14 cellular contexts compared by ENCODE assay signal in the genomic region with DNA sequence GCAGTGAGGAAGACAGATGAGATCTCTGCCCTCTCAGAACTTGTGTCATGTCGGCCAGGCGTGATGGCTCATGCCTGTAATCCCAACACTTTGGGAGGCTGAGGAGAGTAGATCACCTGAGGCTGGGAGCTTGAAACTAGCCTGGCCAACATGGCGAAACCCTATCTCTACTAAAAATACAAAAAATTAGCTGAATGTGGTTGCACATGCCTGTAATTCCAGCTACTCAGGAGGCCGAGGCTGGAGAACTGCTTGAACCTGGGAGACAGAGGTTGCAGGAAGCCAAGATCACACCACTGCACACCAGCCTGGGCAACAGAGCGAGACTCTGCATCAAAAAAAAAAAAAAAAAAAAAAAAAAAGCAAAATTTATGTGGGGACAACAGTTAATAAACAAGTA. TPM values are rescaled to one million over a fixed set of nuclear protein-coding genes. Genes with fewer than 3 reads are reported as not detected.
DNase-seq lines count a peak whose midpoint lies in the region; ATAC-seq and TF ChIP-seq lines count a peak whose summit lies in the region.
"Had no signal": no experiment of that assay in that cellular context is flagged by ENCODE, and none has a peak within 500 bp of the region (broad histone marks: within the 10 kb centered on the region; RNA-seq: fewer than 3 reads in every experiment).

No MANE protein-coding gene starts in this region.

- ATAC-seq in HG02884 (IDR thresholded peaks at IDR 0.05; ENCODE audit: unreplicated experiment) (peak; percentile 17), SK-N-SH treated with all-trans-retinoic acid at 6 μM for 48 hours (peak; percentile 18), GM18907 (IDR thresholded peaks at IDR 0.05; ENCODE audit: unreplicated experiment) (no peak)

- in situ Hi-C loops in Caki2 (cut with HindIII; ENCODE audit: low pct_unique_long_range_greater_than_20kb, low sequenced_read_pairs), result no loop called here

- peak; percentile 47 for DNase-seq in Caki2 (ENCODE audit: low read depth)
- peak; percentile 61 for DNase-seq in kidney glomerular epithelial cell (lab: John Stamatoyannopoulos, UW)
- DNase-seq in DMS53 (lab: John Stamatoyannopoulos, UW), result no peak
- DNase-seq in hypothalamus (lab: John Stamatoyannopoulos, UW), result no peak
- no peak for DNase-seq in activated CD4-positive, CD25-positive, alpha-beta regulatory T cell treated with anti-CD3 and anti-CD28 coated beads, Interleukin-2, amount 50 U/mL, for 72 hours
- DNase-seq: activated effector memory CD4-positive, alpha-beta T cell treated with anti-CD3 and anti-CD28 coated beads, Interleukin-2, amount 50 U/mL, for 16 hours; aorta; dorsolateral prefrontal cortex; NCI-H2171; NK-92 treated with Interleukin-12 subunit alpha and Interleukin-12 subunit beta, amount 100 ng/mL, for 24 hours; sigmoid colon had no signal

TF ChIP-seq in SK-N-SH treated with all-trans-retinoic acid at 6 μM for 48 hours, 23 proteins besides CTCF, POLR2A, EP300 and RAD21:
- TF ChIP-seq, protein P1, sequence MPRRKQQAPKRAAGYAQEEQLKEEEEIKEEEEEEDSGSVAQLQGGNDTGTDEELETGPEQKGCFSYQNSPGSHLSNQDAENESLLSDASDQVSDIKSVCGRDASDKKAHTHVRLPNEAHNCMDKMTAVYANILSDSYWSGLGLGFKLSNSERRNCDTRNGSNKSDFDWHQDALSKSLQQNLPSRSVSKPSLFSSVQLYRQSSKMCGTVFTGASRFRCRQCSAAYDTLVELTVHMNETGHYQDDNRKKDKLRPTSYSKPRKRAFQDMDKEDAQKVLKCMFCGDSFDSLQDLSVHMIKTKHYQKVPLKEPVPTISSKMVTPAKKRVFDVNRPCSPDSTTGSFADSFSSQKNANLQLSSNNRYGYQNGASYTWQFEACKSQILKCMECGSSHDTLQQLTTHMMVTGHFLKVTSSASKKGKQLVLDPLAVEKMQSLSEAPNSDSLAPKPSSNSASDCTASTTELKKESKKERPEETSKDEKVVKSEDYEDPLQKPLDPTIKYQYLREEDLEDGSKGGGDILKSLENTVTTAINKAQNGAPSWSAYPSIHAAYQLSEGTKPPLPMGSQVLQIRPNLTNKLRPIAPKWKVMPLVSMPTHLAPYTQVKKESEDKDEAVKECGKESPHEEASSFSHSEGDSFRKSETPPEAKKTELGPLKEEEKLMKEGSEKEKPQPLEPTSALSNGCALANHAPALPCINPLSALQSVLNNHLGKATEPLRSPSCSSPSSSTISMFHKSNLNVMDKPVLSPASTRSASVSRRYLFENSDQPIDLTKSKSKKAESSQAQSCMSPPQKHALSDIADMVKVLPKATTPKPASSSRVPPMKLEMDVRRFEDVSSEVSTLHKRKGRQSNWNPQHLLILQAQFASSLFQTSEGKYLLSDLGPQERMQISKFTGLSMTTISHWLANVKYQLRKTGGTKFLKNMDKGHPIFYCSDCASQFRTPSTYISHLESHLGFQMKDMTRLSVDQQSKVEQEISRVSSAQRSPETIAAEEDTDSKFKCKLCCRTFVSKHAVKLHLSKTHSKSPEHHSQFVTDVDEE (CRISPR knock-in tag; IDR thresholded peaks at IDR 0.05), result no peak
- TF ChIP-seq ZNF8 (CRISPR knock-in tag; IDR thresholded peaks at IDR 0.05), result no peak
- TF ChIP-seq BACH2 (CRISPR knock-in tag; IDR thresholded peaks at IDR 0.05; ENCODE audit: borderline replicate concordance), result no peak
- TF ChIP-seq ZNF70 (CRISPR knock-in tag; IDR thresholded peaks at IDR 0.05), result no peak
- TF ChIP-seq GLIS3 (CRISPR knock-in tag; IDR thresholded peaks at IDR 0.05), result no peak
- no peak for TF ChIP-seq ESRRG (CRISPR knock-in tag; IDR thresholded peaks at IDR 0.05)
- no peak for TF ChIP-seq SNAI2 (CRISPR knock-in tag; IDR thresholded peaks at IDR 0.05)
- TF ChIP-seq ZNF565 (CRISPR knock-in tag; conservative IDR thresholded peaks at IDR 0.05; ENCODE audit: low read depth), result no peak
- TF ChIP-seq ARNTL (CRISPR knock-in tag; IDR thresholded peaks at IDR 0.05; ENCODE audit: borderline replicate concordance, low read depth), result no peak
- TF ChIP-seq, protein P2, sequence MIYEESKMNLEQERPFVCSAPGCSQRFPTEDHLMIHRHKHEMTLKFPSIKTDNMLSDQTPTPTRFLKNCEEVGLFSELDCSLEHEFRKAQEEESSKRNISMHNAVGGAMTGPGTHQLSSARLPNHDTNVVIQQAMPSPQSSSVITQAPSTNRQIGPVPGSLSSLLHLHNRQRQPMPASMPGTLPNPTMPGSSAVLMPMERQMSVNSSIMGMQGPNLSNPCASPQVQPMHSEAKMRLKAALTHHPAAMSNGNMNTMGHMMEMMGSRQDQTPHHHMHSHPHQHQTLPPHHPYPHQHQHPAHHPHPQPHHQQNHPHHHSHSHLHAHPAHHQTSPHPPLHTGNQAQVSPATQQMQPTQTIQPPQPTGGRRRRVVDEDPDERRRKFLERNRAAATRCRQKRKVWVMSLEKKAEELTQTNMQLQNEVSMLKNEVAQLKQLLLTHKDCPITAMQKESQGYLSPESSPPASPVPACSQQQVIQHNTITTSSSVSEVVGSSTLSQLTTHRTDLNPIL (CRISPR knock-in tag; IDR thresholded peaks at IDR 0.05; ENCODE audit: low read depth), result no peak
- TF ChIP-seq ZC3H10 (CRISPR knock-in tag; IDR thresholded peaks at IDR 0.05), result no peak

RNA-seq across cellular contexts. Expression of a gene that starts 40.9 kb away (rescaled TPM):
- total RNA-seq in Caki2 (2014; rRNA removed; shearing (Covaris generic); ENCODE audit: low replicate concordance), result 1.2 and 10.3 TPM in 2 replicates

Comparison
In these comparisons a context has a peak if more than half of its experiments do, and no peak if none do; other contexts are left out.
1. DNase-seq: peak in Caki2 (single experiment) and kidney glomerular epithelial cell (single experiment); none in DMS53 (single experiment), hypothalamus (0 of 51) and activated CD4-positive, CD25-positive, alpha-beta regulatory T cell treated with anti-CD3 and anti-CD28 coated beads, Interleukin-2, amount 50 U/mL, for 72 hours (single experiment).